Comparison of ENCODE assay signal across 10 cellular contexts in genomic region chr6:72522735-72523141, GRCh38.
A peak's percentile ranks its signal among the peaks of the same experiment; 100 is the strongest.
DNase-seq lines count a peak whose midpoint lies in the region; ATAC-seq and TF ChIP-seq lines count a peak whose summit lies in the region.
"Had no signal": no experiment of that assay in that cellular context is flagged by ENCODE, and none has a peak within 500 bp of the region (broad histone marks: within the 10 kb centered on the region; RNA-seq: fewer than 3 reads in every experiment).

No MANE protein-coding gene starts in this region.

- H3K79me2 ChIP-seq in osteoblast (ENCODE audit: insufficient read depth, low read length): no peaks in the 10 kb centered on the region

- no peaks in the 10 kb centered on the region for H3K27me3 ChIP-seq in osteoblast (ENCODE audit: insufficient read depth, low read length)
- H3K27me3 ChIP-seq: adrenal gland had no signal

- no peaks in the 10 kb centered on the region for H3K9me3 ChIP-seq in osteoblast (ENCODE audit: low read depth, low read length)
- H3K9me3 ChIP-seq: adrenal gland had no signal

- H3K4me3 ChIP-seq in osteoblast (ENCODE audit: insufficient read depth, low read length): no peak overlapping the region
- H3K4me3 ChIP-seq: adrenal gland had no signal

- no peak for TF ChIP-seq CTCF in osteoblast (IDR thresholded peaks at IDR 0.05; ENCODE audit: extremely low read depth, low read depth, low read length)

- DNase-seq in Daoy (ENCODE audit: low read depth) (peak; percentile 10), KBM-7 (peak; percentile 29), glomerular visceral epithelial cell (ENCODE audit: extremely low spot score) (no peak), NCI-H2196 (lab: John Stamatoyannopoulos, UW; ENCODE audit: unreplicated experiment) (no peak), osteoblast (ENCODE audit: insufficient read length, low spot score, missing footprints) (no peak)
- peak; percentile 25 for DNase-seq in activated naive CD4-positive, alpha-beta T cell treated with anti-CD3 and anti-CD28 coated beads, Interleukin-2, amount 50 U/mL, for 16 hours
- DNase-seq in NK-92 treated with Interleukin-12 subunit alpha and Interleukin-12 subunit beta, amount 100 ng/mL, for 24 hours (lab: John Stamatoyannopoulos, UW): no peak
- DNase-seq: naive B cell had no signal

- H2AFZ ChIP-seq in osteoblast (ENCODE audit: low read length): no peak overlapping the region

- peak; percentile 69 for ATAC-seq in GM21390 (IDR thresholded peaks at IDR 0.05; ENCODE audit: unreplicated experiment)

- no peaks in the 10 kb centered on the region for H3K36me3 ChIP-seq in osteoblast (ENCODE audit: insufficient read depth, low read length)
- H3K36me3 ChIP-seq: adrenal gland had no signal

- in situ Hi-C loops in KBM-7 (cut with MboI; ENCODE audit: low pct_unique_long_range_greater_than_20kb, low sequenced_read_pairs): no loop called here

- H3K27ac ChIP-seq in osteoblast (ENCODE audit: low read depth, low read length): no peak overlapping the region
- H3K27ac ChIP-seq: adrenal gland had no signal

- no peaks in the 10 kb centered on the region for H4K20me1 ChIP-seq in osteoblast (ENCODE audit: insufficient read depth, low read length)

- H3K4me2 ChIP-seq in osteoblast (ENCODE audit: insufficient read depth, low read length): no peak overlapping the region

- H3K4me1 ChIP-seq in osteoblast (ENCODE audit: insufficient read depth, low read length): peaks cover 7% of the 10 kb centered on the region
- H3K4me1 ChIP-seq: adrenal gland had no signal

Comparison
In these comparisons a context has a peak if more than half of its experiments do, and no peak if none do; other contexts are left out.
1. DNase-seq: peak in Daoy (single experiment), KBM-7 (single experiment) and activated naive CD4-positive, alpha-beta T cell treated with anti-CD3 and anti-CD28 coated beads, Interleukin-2, amount 50 U/mL, for 16 hours (single experiment); none in glomerular visceral epithelial cell (single experiment), NK-92 treated with Interleukin-12 subunit alpha and Interleukin-12 subunit beta, amount 100 ng/mL, for 24 hours (single experiment), NCI-H2196 (single experiment) and osteoblast (single experiment).